In genomic region chr2:159497256-159497655, GRCh38 we compare ENCODE assay signal across 9 cellular contexts.
DNase-seq lines count a peak whose midpoint lies in the region; ATAC-seq, FAIRE-seq and TF ChIP-seq lines count a peak whose summit lies in the region.
"Had no signal": no experiment of that assay in that cellular context is flagged by ENCODE, and none has a peak within 500 bp of the region (broad histone marks: within the 10 kb centered on the region; RNA-seq: fewer than 3 reads in every experiment).

No MANE protein-coding gene starts in this region.

- no peak overlapping the region for H3K4me2 ChIP-seq in neuronal stem cell (ENCODE audit: insufficient read depth, low read length, poor library complexity, severe bottlenecking)

- no peaks in the 10 kb centered on the region for H3K79me1 ChIP-seq in neuronal stem cell (ENCODE audit: low read depth, low read length)

- H3K27ac Mint-ChIP-seq in activated naive CD8-positive, alpha-beta T cell treated with anti-CD3 and anti-CD28 coated beads for 36 hours: peak overlapping the region; percentile 81

- peak; percentile 55 for FAIRE-seq in HTR-8/SVneo (lab: Jason Lieb, UNC)

- peaks cover 11% of the 10 kb centered on the region for H3K4me1 Mint-ChIP-seq in activated naive CD8-positive, alpha-beta T cell treated with anti-CD3 and anti-CD28 coated beads for 36 hours

- H3K4me3 Mint-ChIP-seq in activated naive CD8-positive, alpha-beta T cell treated with anti-CD3 and anti-CD28 coated beads for 36 hours: no peak overlapping the region

- H2BK15ac ChIP-seq in neuronal stem cell (ENCODE audit: low read length): no peak overlapping the region

- no peak overlapping the region for H2AK5ac ChIP-seq in neuronal stem cell (ENCODE audit: low read depth, low read length)

- H3K14ac ChIP-seq in neuronal stem cell (ENCODE audit: low read length): no peak overlapping the region

- no peak for TF ChIP-seq EP300 in transverse colon (IDR thresholded peaks at IDR 0.05; ENCODE audit: low read depth)

- peaks cover 0 to 17% (median 10%) of the 10 kb centered on the region in 4 donors for H3K4me1 ChIP-seq in transverse colon
- no peaks in the 10 kb centered on the region for H3K4me1 ChIP-seq in neuronal stem cell (ENCODE audit: control insufficient read depth in 2 of 2, insufficient read depth in 1 of 2, low read depth in 1 of 2, low read length in 2 of 2)

- H3K9ac ChIP-seq in neuronal stem cell (ENCODE audit: low read depth, low read length, poor library complexity): no peak overlapping the region

- H3K27me3 ChIP-seq in transverse colon (no peaks in the 10 kb centered on the region), neuronal stem cell (ENCODE audit: control insufficient read depth in 3 of 3, insufficient read depth in 3 of 3, low read depth in 1 of 3, low read length in 3 of 3) (no peaks in the 10 kb centered on the region)
- H3K27me3 ChIP-seq: cardiac muscle cell had no signal

- no peaks in the 10 kb centered on the region for H3K27me3 Mint-ChIP-seq in activated naive CD8-positive, alpha-beta T cell treated with anti-CD3 and anti-CD28 coated beads for 36 hours

- H2BK5ac ChIP-seq in neuronal stem cell (ENCODE audit: low read length): no peak overlapping the region

- H4K8ac ChIP-seq in neuronal stem cell (ENCODE audit: low read depth, low read length): no peak overlapping the region

- no peak overlapping the region for H3K23ac ChIP-seq in neuronal stem cell (ENCODE audit: low read depth, low read length, poor library complexity)

- DNase-seq in AG20443 (ENCODE audit: low spot score): peak; percentile 77
- peak; percentile 60 for DNase-seq in HTR-8/SVneo (ENCODE audit: insufficient read length, low spot score)
- no peak for DNase-seq in activated naive CD8-positive, alpha-beta T cell treated with anti-CD3 and anti-CD28 coated beads for 36 hours
- peak; percentile 95 for DNase-seq in iris pigment epithelial cell (ENCODE audit: low read depth)
- no peak for DNase-seq in transverse colon
- no peak for DNase-seq in neuronal stem cell (ENCODE audit: low spot score)
- no peak for DNase-seq in stimulated activated CD4-positive, alpha-beta T cell treated with anti-CD3 and anti-CD28 coated beads, Interleukin-2, amount 100 ng/mL, for 48 hours

- no peaks in the 10 kb centered on the region for H3K9me3 ChIP-seq in transverse colon
- peaks cover 3 to 16% of the 10 kb centered on the region in 2 donors for H3K9me3 ChIP-seq in neuronal stem cell (replicated peaks in 1 of 2; ENCODE audit: control insufficient read depth in 2 of 2, insufficient read depth in 1 of 2, low read depth in 1 of 2, low read length in 2 of 2)

- no peak overlapping the region for H2AFZ ChIP-seq in neuronal stem cell (ENCODE audit: low read length)

- intact Hi-C loops in transverse colon (cut with DNase I; ENCODE audit: low total_unique reads): no loop called here

- no peak overlapping the region for H3K4me3 ChIP-seq in transverse colon
- H3K4me3 ChIP-seq in neuronal stem cell (ENCODE audit: low read length in 2 of 2): no peak overlapping the region
- H3K4me3 ChIP-seq: cardiac muscle cell had no signal

- H3K9me3 Mint-ChIP-seq in activated naive CD8-positive, alpha-beta T cell treated with anti-CD3 and anti-CD28 coated beads for 36 hours: peaks cover 14% of the 10 kb centered on the region

- no peak for TF ChIP-seq POLR2A in transverse colon (IDR thresholded peaks at IDR 0.05)

- no peak for TF ChIP-seq CTCF in transverse colon (IDR thresholded peaks at IDR 0.05)

- H3K4ac ChIP-seq in neuronal stem cell (ENCODE audit: low read length): no peak overlapping the region

- no peak for ATAC-seq in GM19324 (IDR thresholded peaks at IDR 0.05; ENCODE audit: low FRiP score, unreplicated experiment)

- H3K27ac ChIP-seq in transverse colon (peak overlapping the region; percentile 55 to 76 (median 66)), neuronal stem cell (replicated peaks; ENCODE audit: low read length) (no peak overlapping the region)
- H3K27ac ChIP-seq: cardiac muscle cell had no signal

- H2BK120ac ChIP-seq in neuronal stem cell (ENCODE audit: low read depth, low read length): no peak overlapping the region

- in situ Hi-C loops in transverse colon (cut with MboI; ENCODE audit: low pct_ligation_motif_present in 1 of 4, low pct_unique_long_range_greater_than_20kb in 1 of 4, low sequenced_read_pairs in 3 of 4): no loop called here

- no peak overlapping the region for H4K91ac ChIP-seq in neuronal stem cell (ENCODE audit: low read depth, low read length, poor library complexity)

- H3K18ac ChIP-seq in neuronal stem cell (ENCODE audit: low read length): no peak overlapping the region

- H3K36me3 ChIP-seq in transverse colon (no peaks in the 10 kb centered on the region), neuronal stem cell (replicated peaks in 1 of 2; ENCODE audit: control insufficient read depth in 2 of 2, insufficient read depth in 2 of 2, low read length in 2 of 2) (peaks cover 0 to 15% of the 10 kb centered on the region in 2 donors)
- H3K36me3 ChIP-seq: cardiac muscle cell had no signal

- peaks cover 21% of the 10 kb centered on the region for H3K36me3 Mint-ChIP-seq in activated naive CD8-positive, alpha-beta T cell treated with anti-CD3 and anti-CD28 coated beads for 36 hours

- H2BK12ac ChIP-seq in neuronal stem cell (ENCODE audit: low read length): no peak overlapping the region

Comparison
In these comparisons a context has a peak if more than half of its experiments do, and no peak if none do; other contexts are left out.
1. DNase-seq: peak in AG20443 (single experiment), HTR-8/SVneo (single experiment) and iris pigment epithelial cell (single experiment); none in activated naive CD8-positive, alpha-beta T cell treated with anti-CD3 and anti-CD28 coated beads for 36 hours (single experiment), transverse colon (single experiment), neuronal stem cell (single experiment) and stimulated activated CD4-positive, alpha-beta T cell treated with anti-CD3 and anti-CD28 coated beads, Interleukin-2, amount 100 ng/mL, for 48 hours (0 of 2).